2 cellular contexts compared by ENCODE assay signal in the genomic region with DNA sequence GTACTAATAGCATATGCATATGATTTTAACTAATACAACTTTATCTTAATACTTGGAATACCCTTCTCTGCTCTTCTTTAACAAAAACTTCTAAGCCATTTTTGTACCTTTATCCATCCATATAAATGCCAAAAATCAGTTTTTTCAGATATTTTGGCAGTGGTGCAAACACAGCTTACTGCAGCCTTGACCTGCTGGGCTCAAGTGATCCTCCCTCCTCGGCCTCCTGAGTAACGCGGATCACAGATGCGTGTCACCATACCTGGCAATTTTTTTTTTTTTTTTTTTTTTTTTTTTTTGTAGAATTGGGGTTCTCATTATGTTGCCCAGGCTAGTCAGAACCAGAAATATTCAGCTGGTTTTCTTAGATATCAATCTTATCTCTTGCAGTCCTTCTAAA.
TF ChIP-seq lines count a peak whose summit lies in the region.

No MANE protein-coding gene starts in this region.

TF ChIP-seq in HepG2, 621 proteins besides CTCF, POLR2A, EP300 and RAD21:
- TF ChIP-seq TOPORS (CRISPR knock-in tag; IDR thresholded peaks at IDR 0.05): no peak
- peak; percentile 34; the same call in 1 of the 2 replicates for TF ChIP-seq ZBTB33 (CRISPR knock-in tag; IDR thresholded peaks at IDR 0.05)
- TF ChIP-seq ZNF770 (CRISPR knock-in tag; IDR thresholded peaks at IDR 0.05): peak; percentile 41; the same call in 1 of the 2 replicates
TF ChIP-seq in HepG2: peak in this region for 2.

TF ChIP-seq in K562, 482 proteins besides CTCF, POLR2A, EP300 and RAD21:
- TF ChIP-seq CBX8 (IDR thresholded peaks at IDR 0.05; ENCODE audit: borderline replicate concordance, extremely low read depth, low read depth, low read length, poor library complexity, severe bottlenecking) (no peak), ZBTB33 (CRISPR knock-in tag; IDR thresholded peaks at IDR 0.05) (peak; percentile 93)
